15 cellular contexts compared by ENCODE assay signal in the genomic region with DNA sequence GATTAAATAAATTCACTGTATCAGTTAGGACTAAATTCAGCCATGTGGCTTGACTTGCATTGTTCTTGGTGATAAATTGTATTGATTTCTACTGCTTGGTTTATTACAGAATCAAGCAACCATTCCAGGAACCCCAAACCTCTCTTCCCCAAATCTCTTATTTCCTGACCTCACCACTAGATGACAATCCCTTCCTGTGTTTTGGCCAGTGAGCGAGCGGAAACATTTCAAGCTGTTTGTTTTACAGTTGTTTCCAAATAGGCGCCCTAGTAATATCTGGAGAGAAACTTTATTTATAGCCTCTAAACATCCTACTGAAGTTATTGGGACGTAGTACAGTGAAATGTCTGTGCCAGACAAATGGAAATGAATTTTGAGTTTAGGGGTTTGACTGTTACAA.
DNase-seq lines count a peak whose midpoint lies in the region; ATAC-seq and TF ChIP-seq lines count a peak whose summit lies in the region.
"Had no signal": no experiment of that assay in that cellular context is flagged by ENCODE, and none has a peak within 500 bp of the region (broad histone marks: within the 10 kb centered on the region; RNA-seq: fewer than 3 reads in every experiment).

No MANE protein-coding gene starts in this region.

- no peaks in the 10 kb centered on the region for H3K9me3 ChIP-seq in SK-N-SH
- H3K9me3 ChIP-seq: BE2C had no signal

- peak; percentile 52 for TF ChIP-seq RAD21 in SK-N-SH (IDR thresholded peaks at IDR 0.05; ENCODE audit: low read length)

- no peaks in the 10 kb centered on the region for H3K79me2 ChIP-seq in SK-N-SH (ENCODE audit: insufficient read depth)

- no peak for DNase-seq in SK-N-SH
- DNase-seq in KBM-7 = peak; percentile 9
- DNase-seq in choroid plexus epithelial cell (ENCODE audit: low read depth) = peak; percentile 36
- DNase-seq in osteocyte (ENCODE audit: extremely low spot score, unreplicated experiment) = no peak
- no peak for DNase-seq in HuH-7 (ENCODE audit: low spot score)
- no peak for DNase-seq in posterior cingulate gyrus
- DNase-seq: activated CD8-positive, alpha-beta memory T cell treated with anti-CD3 and anti-CD28 coated beads, Interleukin-2, amount 50 U/mL, for 48 hours; BE2C; NCI-H1092 treated with DMSO at 0.1 percent for 48 hours; nucleus accumbens; OCI-M1; stimulated activated naive CD4-positive, alpha-beta T cell treated with Interleukin-2 at 50 U/mL for 16 hours had no signal

- H3K36me3 ChIP-seq in SK-N-SH (replicated peaks in 1 of 2; ENCODE audit: control insufficient read depth in 1 of 2, insufficient read depth in 2 of 2, low read length in 1 of 2) = no peaks in the 10 kb centered on the region
- H3K36me3 ChIP-seq: BE2C had no signal

- H3K4me3 Mint-ChIP-seq in osteocyte (ENCODE audit: unreplicated experiment) = no peak overlapping the region

- POLR2A ChIA-PET in SK-N-SH (lab: Yijun Ruan, JAX) = no interaction called here

- H3K27me3 Mint-ChIP-seq in osteocyte (ENCODE audit: unreplicated experiment) = no peaks in the 10 kb centered on the region

- no peak overlapping the region for H3K27ac ChIP-seq in SK-N-SH (ENCODE audit: low read depth in 2 of 2, low read length in 1 of 2)
- H3K27ac ChIP-seq: epithelial cell of prostate had no signal

- no peak overlapping the region for H3K27ac Mint-ChIP-seq in osteocyte (ENCODE audit: unreplicated experiment)

- H3F3A ChIP-seq in SK-N-SH (replicated peaks; ENCODE audit: insufficient read depth) = no peaks in the 10 kb centered on the region

- H3K4me2 ChIP-seq in SK-N-SH = no peak overlapping the region

- TF ChIP-seq CTCF in SK-N-SH (IDR thresholded peaks at IDR 0.05) (no peak; the same call in 1 of the 2 replicates), choroid plexus epithelial cell (conservative IDR thresholded peaks at IDR 0.05; ENCODE audit: low read depth, low read length) (peak; percentile 51), osteocyte (IDR thresholded peaks at IDR 0.05) (peak; percentile 51)

- peaks cover 0 to 11% of the 10 kb centered on the region in 2 experiments; a peak in 2 of 4 replicates for H3K4me1 ChIP-seq in SK-N-SH (ENCODE audit: control insufficient read depth in 1 of 2, insufficient read depth in 2 of 2, low read depth in 1 of 2, low read length in 1 of 2)
- H3K4me1 ChIP-seq: BE2C had no signal

- H3K9me2 ChIP-seq in SK-N-SH = no peaks in the 10 kb centered on the region

- intact Hi-C loops in posterior cingulate gyrus (cut with DNase I) = no loop called here

- H3K27me3 ChIP-seq in SK-N-SH (ENCODE audit: insufficient read depth) = no peaks in the 10 kb centered on the region

- H3K36me3 Mint-ChIP-seq in osteocyte (ENCODE audit: unreplicated experiment) = no peaks in the 10 kb centered on the region

- no peak overlapping the region for H3K9ac ChIP-seq in SK-N-SH

- in situ Hi-C loops in KBM-7 (cut with MboI; ENCODE audit: low pct_unique_long_range_greater_than_20kb, low sequenced_read_pairs) = no loop called here

- H2AFZ ChIP-seq in SK-N-SH (ENCODE audit: low read depth) = no peak overlapping the region

- H3K9me3 Mint-ChIP-seq in osteocyte (ENCODE audit: unreplicated experiment) = no peaks in the 10 kb centered on the region

- no peaks in the 10 kb centered on the region for H4K20me1 ChIP-seq in SK-N-SH (ENCODE audit: insufficient read depth)

- CTCF ChIA-PET in SK-N-SH (lab: Yijun Ruan, JAX) = no interaction called here

- ATAC-seq in SK-N-SH treated with all-trans-retinoic acid at 6 μM for 48 hours = no peak
- no peak for ATAC-seq in HG03108 (IDR thresholded peaks at IDR 0.05; ENCODE audit: unreplicated experiment)

- TF ChIP-seq EP300 in SK-N-SH (IDR thresholded peaks at IDR 0.05; ENCODE audit: borderline replicate concordance in 1 of 2, low read depth in 1 of 2, low read length in 1 of 2) = no peak

- H3K4me3 ChIP-seq in SK-N-SH (ENCODE audit: low read depth in 2 of 2, low read length in 1 of 2) (no peak overlapping the region), choroid plexus epithelial cell (ENCODE audit: low read depth, low read length) (no peak overlapping the region)

- peaks cover 24% of the 10 kb centered on the region for H3K4me1 Mint-ChIP-seq in osteocyte (ENCODE audit: unreplicated experiment)

- WGBS in SK-N-SH (ENCODE audit: low lambda C conversion rate) = 54% methylated on average over 4 of the region's 4 CpGs

TF ChIP-seq in SK-N-SH, 30 proteins besides CTCF, POLR2A, EP300 and RAD21 (continues in another document):
- TF ChIP-seq, protein P1, sequence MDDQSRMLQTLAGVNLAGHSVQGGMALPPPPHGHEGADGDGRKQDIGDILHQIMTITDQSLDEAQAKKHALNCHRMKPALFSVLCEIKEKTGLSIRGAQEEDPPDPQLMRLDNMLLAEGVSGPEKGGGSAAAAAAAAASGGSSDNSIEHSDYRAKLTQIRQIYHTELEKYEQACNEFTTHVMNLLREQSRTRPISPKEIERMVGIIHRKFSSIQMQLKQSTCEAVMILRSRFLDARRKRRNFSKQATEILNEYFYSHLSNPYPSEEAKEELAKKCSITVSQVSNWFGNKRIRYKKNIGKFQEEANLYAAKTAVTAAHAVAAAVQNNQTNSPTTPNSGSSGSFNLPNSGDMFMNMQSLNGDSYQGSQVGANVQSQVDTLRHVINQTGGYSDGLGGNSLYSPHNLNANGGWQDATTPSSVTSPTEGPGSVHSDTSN (IDR thresholded peaks at IDR 0.05) = no peak
- no peak for TF ChIP-seq GABPA (IDR thresholded peaks at IDR 0.05; ENCODE audit: low read depth)
- TF ChIP-seq, protein P2, sequence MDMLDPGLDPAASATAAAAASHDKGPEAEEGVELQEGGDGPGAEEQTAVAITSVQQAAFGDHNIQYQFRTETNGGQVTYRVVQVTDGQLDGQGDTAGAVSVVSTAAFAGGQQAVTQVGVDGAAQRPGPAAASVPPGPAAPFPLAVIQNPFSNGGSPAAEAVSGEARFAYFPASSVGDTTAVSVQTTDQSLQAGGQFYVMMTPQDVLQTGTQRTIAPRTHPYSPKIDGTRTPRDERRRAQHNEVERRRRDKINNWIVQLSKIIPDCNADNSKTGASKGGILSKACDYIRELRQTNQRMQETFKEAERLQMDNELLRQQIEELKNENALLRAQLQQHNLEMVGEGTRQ (IDR thresholded peaks at IDR 0.05; ENCODE audit: borderline replicate concordance, low read depth, low read length) = no peak
- TF ChIP-seq NRF1 (IDR thresholded peaks at IDR 0.05; ENCODE audit: low read depth, low read length) = no peak
- TF ChIP-seq RCOR1 (IDR thresholded peaks at IDR 0.05; ENCODE audit: low read length) = no peak
- TF ChIP-seq, protein P3, sequence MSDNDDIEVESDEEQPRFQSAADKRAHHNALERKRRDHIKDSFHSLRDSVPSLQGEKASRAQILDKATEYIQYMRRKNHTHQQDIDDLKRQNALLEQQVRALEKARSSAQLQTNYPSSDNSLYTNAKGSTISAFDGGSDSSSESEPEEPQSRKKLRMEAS (IDR thresholded peaks at IDR 0.05; ENCODE audit: low read depth) = no peak
- TF ChIP-seq MXI1 (IDR thresholded peaks at IDR 0.05; ENCODE audit: low read depth, low read length) = no peak
- no peak for TF ChIP-seq GATA2 (CRISPR knock-in tag; IDR thresholded peaks at IDR 0.05)
- TF ChIP-seq RFX5 (IDR thresholded peaks at IDR 0.05; ENCODE audit: low read length) = no peak

TF ChIP-seq in SK-N-SH treated with all-trans-retinoic acid at 6 μM for 48 hours, 23 proteins besides CTCF, POLR2A, EP300 and RAD21 (continues in another document):
- TF ChIP-seq, protein P4, sequence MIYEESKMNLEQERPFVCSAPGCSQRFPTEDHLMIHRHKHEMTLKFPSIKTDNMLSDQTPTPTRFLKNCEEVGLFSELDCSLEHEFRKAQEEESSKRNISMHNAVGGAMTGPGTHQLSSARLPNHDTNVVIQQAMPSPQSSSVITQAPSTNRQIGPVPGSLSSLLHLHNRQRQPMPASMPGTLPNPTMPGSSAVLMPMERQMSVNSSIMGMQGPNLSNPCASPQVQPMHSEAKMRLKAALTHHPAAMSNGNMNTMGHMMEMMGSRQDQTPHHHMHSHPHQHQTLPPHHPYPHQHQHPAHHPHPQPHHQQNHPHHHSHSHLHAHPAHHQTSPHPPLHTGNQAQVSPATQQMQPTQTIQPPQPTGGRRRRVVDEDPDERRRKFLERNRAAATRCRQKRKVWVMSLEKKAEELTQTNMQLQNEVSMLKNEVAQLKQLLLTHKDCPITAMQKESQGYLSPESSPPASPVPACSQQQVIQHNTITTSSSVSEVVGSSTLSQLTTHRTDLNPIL (CRISPR knock-in tag; IDR thresholded peaks at IDR 0.05; ENCODE audit: low read depth) = no peak
- TF ChIP-seq TOX (CRISPR knock-in tag; IDR thresholded peaks at IDR 0.05; ENCODE audit: borderline replicate concordance) (no peak), ZC3H10 (CRISPR knock-in tag; IDR thresholded peaks at IDR 0.05) (no peak), ZNF70 (CRISPR knock-in tag; IDR thresholded peaks at IDR 0.05) (no peak), ZNF565 (CRISPR knock-in tag; conservative IDR thresholded peaks at IDR 0.05; ENCODE audit: low read depth) (no peak), ZNF8 (CRISPR knock-in tag; IDR thresholded peaks at IDR 0.05) (no peak), TCF4 (CRISPR knock-in tag; IDR thresholded peaks at IDR 0.05; ENCODE audit: borderline replicate concordance) (no peak), ISL1 (CRISPR knock-in tag; IDR thresholded peaks at IDR 0.05) (no peak)
- TF ChIP-seq, protein P5, sequence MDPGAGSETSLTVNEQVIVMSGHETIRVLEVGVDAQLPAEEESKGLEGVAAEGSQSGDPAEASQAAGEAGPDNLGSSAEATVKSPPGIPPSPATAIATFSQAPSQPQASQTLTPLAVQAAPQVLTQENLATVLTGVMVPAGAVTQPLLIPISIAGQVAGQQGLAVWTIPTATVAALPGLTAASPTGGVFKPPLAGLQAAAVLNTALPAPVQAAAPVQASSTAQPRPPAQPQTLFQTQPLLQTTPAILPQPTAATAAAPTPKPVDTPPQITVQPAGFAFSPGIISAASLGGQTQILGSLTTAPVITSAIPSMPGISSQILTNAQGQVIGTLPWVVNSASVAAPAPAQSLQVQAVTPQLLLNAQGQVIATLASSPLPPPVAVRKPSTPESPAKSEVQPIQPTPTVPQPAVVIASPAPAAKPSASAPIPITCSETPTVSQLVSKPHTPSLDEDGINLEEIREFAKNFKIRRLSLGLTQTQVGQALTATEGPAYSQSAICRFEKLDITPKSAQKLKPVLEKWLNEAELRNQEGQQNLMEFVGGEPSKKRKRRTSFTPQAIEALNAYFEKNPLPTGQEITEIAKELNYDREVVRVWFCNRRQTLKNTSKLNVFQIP (CRISPR knock-in tag; IDR thresholded peaks at IDR 0.05; ENCODE audit: borderline replicate concordance, low read depth) = no peak

Comparison
In these comparisons a context has a peak if more than half of its experiments do, and no peak if none do; other contexts are left out.
1. DNase-seq: peak in KBM-7 (single experiment) and choroid plexus epithelial cell (single experiment); none in SK-N-SH (single experiment), osteocyte (single experiment), HuH-7 (single experiment) and posterior cingulate gyrus (0 of 10).